21 cellular contexts compared by ENCODE assay signal in genomic region chr4:8291701-8292387, GRCh38. TPM values are rescaled to one million over a fixed set of nuclear protein-coding genes. Genes with fewer than 3 reads are reported as not detected.
"Had no signal": no experiment of that assay in that cellular context is flagged by ENCODE, and none has a peak within 500 bp of the region (broad histone marks: within the 10 kb centered on the region; RNA-seq: fewer than 3 reads in every experiment).

No MANE protein-coding gene starts in this region.

- ATAC-seq: activated CD4-positive, alpha-beta T cell treated with anti-CD3 and anti-CD28 coated beads for 36 hours; activated naive CD4-positive, alpha-beta T cell treated with anti-CD3 and anti-CD28 coated beads, Interleukin-2, amount 50 U/mL, for 72 hours; activated T-helper 17 cell treated with anti-CD3 and anti-CD28 coated beads, Interleukin-2, amount 50 U/mL, for 72 hours had no signal

- H3K27me3 ChIP-seq: breast epithelium, tibial artery had no signal

- H3K4me3 ChIP-seq: breast epithelium, tibial artery had no signal

- DNase-seq: activated B cell treated with CpG ODN at 0.5 μM for 24 hours; activated CD4-positive, alpha-beta T cell treated with anti-CD3 and anti-CD28 coated beads for 36 hours; activated CD4-positive, alpha-beta T cell treated with anti-CD3 and anti-CD28 coated beads, Interleukin-2, amount 50 U/mL, for 4 hours; activated CD8-positive, alpha-beta memory T cell treated with anti-CD3 and anti-CD28 coated beads for 24 hours; activated CD8-positive, alpha-beta memory T cell treated with anti-CD3 and anti-CD28 coated beads, Interleukin-2, amount 50 U/mL, for 4 hours; activated T-cell treated with anti-CD3 and anti-CD28 coated beads, Interleukin-2, amount 50 U/mL, for 24 hours; cerebellar nuclear complex; cortex of kidney; nephron progenitor cell; occipital lobe; retina; stimulated activated CD4-positive, alpha-beta T cell treated with anti-CD3 and anti-CD28 coated beads, Interleukin-1b, Interleukin-23, amount 100 ng/mL, for 48 hours; substantia nigra; T1000 had no signal

- H3K9me3 ChIP-seq: breast epithelium, tibial artery had no signal

- H3K27ac ChIP-seq: breast epithelium, epithelial cell of prostate, tibial artery had no signal

- H3K36me3 ChIP-seq: breast epithelium, tibial artery had no signal

- H3K4me1 ChIP-seq: breast epithelium, tibial artery had no signal

- FAIRE-seq: astrocyte had no signal

RNA-seq across cellular contexts. Expression of gene HTRA3, which starts 22.3 kb away (rescaled TPM):
- total RNA-seq: activated B cell treated with CpG ODN at 0.5 μM for 24 hours; activated CD4-positive, alpha-beta T cell treated with anti-CD3 and anti-CD28 coated beads for 36 hours; activated naive CD4-positive, alpha-beta T cell treated with anti-CD3 and anti-CD28 coated beads, Interleukin-2, amount 50 U/mL, for 72 hours; activated T-helper 17 cell treated with anti-CD3 and anti-CD28 coated beads, Interleukin-2, amount 50 U/mL, for 72 hours; mononuclear cell had no signal
